Comparison of ENCODE assay signal across 1 cellular context in the genomic region with DNA sequence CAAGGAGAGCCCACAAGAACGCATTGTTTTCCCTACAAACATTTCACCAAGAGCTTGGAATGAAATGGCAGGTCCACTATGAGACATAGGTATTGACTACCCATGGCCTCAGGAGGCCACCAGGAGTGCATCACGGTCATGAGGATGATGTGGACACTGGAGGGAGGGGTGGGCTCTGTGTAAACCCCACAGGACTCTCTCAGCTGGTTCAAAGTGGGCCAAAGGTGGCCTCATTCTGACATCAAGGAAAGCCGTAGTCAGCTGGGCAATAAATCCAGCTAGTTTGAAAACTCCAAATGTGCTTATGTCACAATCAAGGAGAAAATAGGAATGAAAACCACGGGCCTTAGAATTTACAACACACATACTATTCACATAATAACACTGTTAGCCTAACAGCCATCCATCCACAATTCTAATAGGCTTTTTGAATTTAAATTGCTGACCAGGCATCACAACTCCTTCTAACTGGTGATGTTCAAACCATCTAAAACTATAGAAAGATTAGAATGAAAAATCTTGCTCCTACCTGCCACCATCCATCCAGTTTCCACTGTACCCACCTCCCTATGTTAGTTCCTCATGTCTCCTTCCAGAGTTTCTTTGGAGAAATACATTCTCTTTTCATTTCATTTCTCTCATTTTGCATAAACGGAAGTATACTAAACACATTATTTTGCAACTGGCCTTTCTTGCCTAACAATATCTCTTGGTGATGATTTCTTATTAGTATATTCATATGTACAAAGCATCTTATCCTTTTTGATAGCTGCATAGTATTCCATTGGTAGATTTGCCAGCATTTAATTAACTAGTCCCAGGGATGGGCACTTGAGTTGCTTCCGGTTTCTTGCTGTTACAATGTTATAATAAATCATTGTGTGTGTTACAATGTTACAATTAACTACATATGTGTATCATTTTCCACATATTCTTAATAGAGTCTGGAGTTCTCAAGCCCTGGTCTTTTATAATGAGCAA.
TF ChIP-seq lines count a peak whose summit lies in the region.

No MANE protein-coding gene starts in this region.

TF ChIP-seq in GM12878, 131 proteins besides CTCF, POLR2A, EP300 and RAD21 (continued from another document):
- TF ChIP-seq, protein P1, sequence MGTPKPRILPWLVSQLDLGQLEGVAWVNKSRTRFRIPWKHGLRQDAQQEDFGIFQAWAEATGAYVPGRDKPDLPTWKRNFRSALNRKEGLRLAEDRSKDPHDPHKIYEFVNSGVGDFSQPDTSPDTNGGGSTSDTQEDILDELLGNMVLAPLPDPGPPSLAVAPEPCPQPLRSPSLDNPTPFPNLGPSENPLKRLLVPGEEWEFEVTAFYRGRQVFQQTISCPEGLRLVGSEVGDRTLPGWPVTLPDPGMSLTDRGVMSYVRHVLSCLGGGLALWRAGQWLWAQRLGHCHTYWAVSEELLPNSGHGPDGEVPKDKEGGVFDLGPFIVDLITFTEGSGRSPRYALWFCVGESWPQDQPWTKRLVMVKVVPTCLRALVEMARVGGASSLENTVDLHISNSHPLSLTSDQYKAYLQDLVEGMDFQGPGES (IDR thresholded peaks at IDR 0.05), result no peak
- TF ChIP-seq, protein P2, sequence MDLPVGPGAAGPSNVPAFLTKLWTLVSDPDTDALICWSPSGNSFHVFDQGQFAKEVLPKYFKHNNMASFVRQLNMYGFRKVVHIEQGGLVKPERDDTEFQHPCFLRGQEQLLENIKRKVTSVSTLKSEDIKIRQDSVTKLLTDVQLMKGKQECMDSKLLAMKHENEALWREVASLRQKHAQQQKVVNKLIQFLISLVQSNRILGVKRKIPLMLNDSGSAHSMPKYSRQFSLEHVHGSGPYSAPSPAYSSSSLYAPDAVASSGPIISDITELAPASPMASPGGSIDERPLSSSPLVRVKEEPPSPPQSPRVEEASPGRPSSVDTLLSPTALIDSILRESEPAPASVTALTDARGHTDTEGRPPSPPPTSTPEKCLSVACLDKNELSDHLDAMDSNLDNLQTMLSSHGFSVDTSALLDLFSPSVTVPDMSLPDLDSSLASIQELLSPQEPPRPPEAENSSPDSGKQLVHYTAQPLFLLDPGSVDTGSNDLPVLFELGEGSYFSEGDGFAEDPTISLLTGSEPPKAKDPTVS (IDR thresholded peaks at IDR 0.05; ENCODE audit: low read depth, low read length), result no peak
- TF ChIP-seq CBX5 (IDR thresholded peaks at IDR 0.05; ENCODE audit: low read depth), result no peak
